Comparison of ENCODE assay signal across 1 cellular context in genomic region chr4:150963602-150964345, GRCh38.
TF ChIP-seq lines count a peak whose summit lies in the region.

No MANE protein-coding gene starts in this region.

TF ChIP-seq in K562, 482 proteins besides CTCF, POLR2A, EP300 and RAD21:
- TF ChIP-seq, protein P1, sequence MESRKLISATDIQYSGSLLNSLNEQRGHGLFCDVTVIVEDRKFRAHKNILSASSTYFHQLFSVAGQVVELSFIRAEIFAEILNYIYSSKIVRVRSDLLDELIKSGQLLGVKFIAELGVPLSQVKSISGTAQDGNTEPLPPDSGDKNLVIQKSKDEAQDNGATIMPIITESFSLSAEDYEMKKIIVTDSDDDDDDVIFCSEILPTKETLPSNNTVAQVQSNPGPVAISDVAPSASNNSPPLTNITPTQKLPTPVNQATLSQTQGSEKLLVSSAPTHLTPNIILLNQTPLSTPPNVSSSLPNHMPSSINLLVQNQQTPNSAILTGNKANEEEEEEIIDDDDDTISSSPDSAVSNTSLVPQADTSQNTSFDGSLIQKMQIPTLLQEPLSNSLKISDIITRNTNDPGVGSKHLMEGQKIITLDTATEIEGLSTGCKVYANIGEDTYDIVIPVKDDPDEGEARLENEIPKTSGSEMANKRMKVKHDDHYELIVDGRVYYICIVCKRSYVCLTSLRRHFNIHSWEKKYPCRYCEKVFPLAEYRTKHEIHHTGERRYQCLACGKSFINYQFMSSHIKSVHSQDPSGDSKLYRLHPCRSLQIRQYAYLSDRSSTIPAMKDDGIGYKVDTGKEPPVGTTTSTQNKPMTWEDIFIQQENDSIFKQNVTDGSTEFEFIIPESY (CRISPR knock-in tag; IDR thresholded peaks at IDR 0.05): 0 out of 2 replicates have a peak, but pooled peaks have one; percentile 40
TF ChIP-seq in K562: peak in this region for 1; not testable (repeated sequence) for 481.
